In the genomic region with DNA sequence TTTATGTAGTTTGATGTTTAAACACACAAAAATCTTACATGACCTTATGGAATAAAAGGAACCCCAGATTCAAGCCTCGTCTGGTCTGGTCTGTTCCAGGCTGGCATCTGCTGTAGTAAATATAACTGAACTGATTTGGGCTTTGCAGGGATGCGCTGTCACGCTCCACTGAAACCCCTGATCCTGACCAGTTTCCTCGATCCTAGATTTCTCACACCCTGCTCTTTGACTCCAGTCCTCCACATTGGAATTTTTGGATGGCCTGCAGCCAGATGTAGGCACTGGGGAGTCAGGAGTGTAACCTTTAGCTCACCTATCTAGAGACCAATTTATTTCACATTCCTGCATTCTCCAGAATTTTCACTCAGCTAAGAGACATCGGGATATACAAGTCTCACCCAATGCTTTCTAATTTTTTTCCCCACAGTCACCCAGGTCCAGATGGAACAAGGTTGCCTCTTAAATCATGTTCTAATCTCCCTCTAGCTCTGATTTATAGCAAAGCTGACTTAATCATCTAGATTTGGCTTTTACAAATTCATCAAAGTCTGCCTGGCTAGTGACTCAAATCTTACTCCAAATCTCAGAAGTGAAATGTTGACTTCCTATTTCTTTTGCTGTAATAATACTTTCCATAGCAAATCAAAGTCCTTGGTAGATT, we compare ENCODE assay signal across 16 cellular contexts.
"Had no signal": no experiment of that assay in that cellular context is flagged by ENCODE, and none has a peak within 500 bp of the region (broad histone marks: within the 10 kb centered on the region; RNA-seq: fewer than 3 reads in every experiment).

No MANE protein-coding gene starts in this region.

- H3K27me3 ChIP-seq: cardiac muscle cell, left lung, tibial artery had no signal

- H3K4me3 ChIP-seq: cardiac muscle cell, left lung, skin epidermis, tibial artery had no signal

- H3K4me1 ChIP-seq: left lung, tibial artery had no signal

- FAIRE-seq: urothelium cell line had no signal

- H3K9me3 ChIP-seq: left lung, tibial artery had no signal

- H3K36me3 ChIP-seq: cardiac muscle cell, left lung, tibial artery had no signal

- H3K27ac ChIP-seq: cardiac muscle cell, left lung, skin epidermis, tibial artery, VCaP had no signal

- DNase-seq: activated CD4-positive, alpha-beta memory T cell treated with anti-CD3 and anti-CD28 coated beads for 36 hours; activated T-cell treated with anti-CD3 and anti-CD28 coated beads for 4 hours; amniotic stem cell; foreskin fibroblast; hypothalamus; islet precursor cell; left lung; right cardiac atrium; stimulated activated naive CD8-positive, alpha-beta T cell treated with anti-CD3 and anti-CD28 coated beads, Interleukin-15, Interleukin-2, amounts not matched to agents 100 U/mL and 50 U/mL, for 24 hours; substantia nigra; T-helper 2 cell; tibial artery had no signal
